Comparison of ENCODE assay signal across 8 cellular contexts in the genomic region with DNA sequence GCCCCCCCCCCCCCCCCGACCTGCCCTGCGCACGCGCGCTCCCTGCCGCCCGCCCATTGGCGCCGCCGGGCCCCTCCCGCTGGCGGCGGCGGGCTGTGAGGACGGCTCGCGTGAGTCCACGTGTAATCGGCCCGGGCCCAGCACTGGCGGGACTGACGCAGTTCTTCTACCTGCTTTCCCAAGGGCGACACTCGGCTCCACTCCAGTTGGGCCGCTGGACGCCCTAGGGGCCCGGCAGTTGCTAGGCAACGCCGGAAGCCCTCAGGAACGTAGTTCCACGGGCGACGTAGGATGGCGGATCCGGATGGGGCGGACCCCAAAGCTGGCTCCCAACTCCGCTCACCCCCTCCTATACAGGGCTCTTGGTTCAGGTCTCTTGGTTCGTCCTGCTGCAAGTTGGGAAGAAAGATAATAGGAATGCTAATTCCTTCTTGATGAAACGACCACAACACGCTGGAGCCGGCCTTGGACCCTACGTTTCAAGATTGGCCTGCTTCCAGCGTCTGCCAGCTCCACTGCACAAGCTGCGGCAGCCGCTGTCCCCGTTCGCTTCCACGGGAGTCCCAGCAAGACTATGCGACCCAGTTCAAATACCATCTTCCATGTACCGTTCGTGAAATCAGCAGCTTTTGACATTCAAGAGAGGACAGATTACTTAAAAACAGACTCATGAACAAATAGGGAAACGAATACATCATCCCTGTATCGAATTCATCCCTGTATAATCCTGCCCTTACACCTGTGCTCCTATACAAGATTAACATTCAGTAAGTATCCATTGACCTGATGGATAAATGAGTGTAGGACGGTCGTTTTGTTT. TPM values are rescaled to one million over a fixed set of nuclear protein-coding genes. Genes with fewer than 3 reads are reported as not detected.
DNase-seq lines count a peak whose midpoint lies in the region; ATAC-seq and TF ChIP-seq lines count a peak whose summit lies in the region.

No MANE protein-coding gene starts in this region.

- ATAC-seq in GM19372 (IDR thresholded peaks at IDR 0.05; ENCODE audit: low read depth, unreplicated experiment): peak; percentile 85
- peak; percentile 71 for ATAC-seq in HG03520 (IDR thresholded peaks at IDR 0.05; ENCODE audit: unreplicated experiment)

- H3K27me3 ChIP-seq in dorsolateral prefrontal cortex: no peaks in the 10 kb centered on the region

- TF ChIP-seq POLR2A in lower leg skin (IDR thresholded peaks at IDR 0.05): no peak

- peak in 7 of 56 donors; percentile 4 to 31 (median 10) for TF ChIP-seq CTCF in dorsolateral prefrontal cortex (IDR thresholded peaks at IDR 0.05 in 54 of 56, conservative IDR thresholded peaks at IDR 0.05 in 2 of 56; ENCODE audit: low read depth in 1 of 56, partially characterized antibody in 56 of 56)
- TF ChIP-seq CTCF in lower leg skin (IDR thresholded peaks at IDR 0.05): no peak

- peak overlapping the region; percentile 63 to 100 (median 99) for H3K4me3 ChIP-seq in dorsolateral prefrontal cortex
- H3K4me3 ChIP-seq in lower leg skin (ENCODE audit: low read depth, poor library complexity, severe bottlenecking): peak overlapping the region; percentile 88

- 1% methylated on average over 34 to 39 of the region's 55 CpGs for WGBS in lower leg skin, 2 donors

- intact Hi-C loops in dorsolateral prefrontal cortex (cut with DNase I): loop anchor here (2.0 to 5.0 kb wide), 3 partner anchors 23 to 407 kb away; no protein-coding TSS in a partner anchor
- intact Hi-C loops in lower leg skin (cut with DNase I; ENCODE audit: low total_unique reads): no loop called here

- DNase-seq in CD1c-positive myeloid dendritic cell (ENCODE audit: extremely low spot score) (peak; percentile 84), NCI-H526 (lab: John Stamatoyannopoulos, UW) (peak; percentile 89 to 95), dorsolateral prefrontal cortex (peak; percentile 78 to 93 (median 86)), lower leg skin (ENCODE audit: low spot score in 2 of 2) (peak; percentile 81 to 97)
- DNase-seq in activated CD4-positive, alpha-beta T cell treated with anti-CD3 and anti-CD28 coated beads, Interleukin-2, amount 50 U/mL, for 48 hours: peak; percentile 78 to 84
- peak; percentile 72 to 73 for DNase-seq in stimulated activated CD4-positive, alpha-beta T cell treated with anti-CD3 and anti-CD28 coated beads, Interleukin-4, amount 100 ng/mL, for 4 hours

- H3K27ac ChIP-seq in dorsolateral prefrontal cortex: peak overlapping the region; percentile 66 to 98 (median 91)

RNA-seq across cellular contexts. Expression of a gene that starts 0.4 kb away (rescaled TPM):
- total RNA-seq in dorsolateral prefrontal cortex (100 to 1,000 TPM in 9 of 120 experiments, 10 to 100 TPM in 111; 44.0 to 113 (median 78.3) TPM), lower leg skin (10 to 100 TPM; 32.4 to 43.3 (median 36.1) TPM)

RNA-seq across cellular contexts. Expression of a gene that starts 25.0 kb away (rescaled TPM):
- total RNA-seq in dorsolateral prefrontal cortex (10 to 100 TPM; 15.2 to 63.1 (median 25.3) TPM), lower leg skin (10 to 100 TPM; 42.3 to 54.9 (median 43.4) TPM)

Comparison
In these comparisons a context has a peak if more than half of its experiments do, and no peak if none do; other contexts are left out.
1. Peak in every context shown above with its lines: DNase-seq, ATAC-seq, H3K4me3 ChIP-seq and H3K27ac ChIP-seq.